ENCODE assay signal across 16 cellular contexts in genomic region chr4:10783351-10783750, GRCh38.
DNase-seq lines count a peak whose midpoint lies in the region; ATAC-seq and TF ChIP-seq lines count a peak whose summit lies in the region.
"Had no signal": no experiment of that assay in that cellular context is flagged by ENCODE, and none has a peak within 500 bp of the region (broad histone marks: within the 10 kb centered on the region; RNA-seq: fewer than 3 reads in every experiment).

No MANE protein-coding gene starts in this region.

- H3K4me1 Mint-ChIP-seq in activated CD4-positive, alpha-beta T cell treated with anti-CD3 and anti-CD28 coated beads for 36 hours = peaks cover 3% of the 10 kb centered on the region
- H3K4me1 Mint-ChIP-seq in activated CD8-positive, alpha-beta T cell treated with anti-CD3 and anti-CD28 coated beads, Interleukin-2, amount 10 ng/mL, durations not matched to agents 7 days and 5 days (ENCODE audit: low read depth) = no peaks in the 10 kb centered on the region

- BruUV-seq in A673 (replicated peaks; lab: Mats Ljungman, UMichigan) = no TSS peak

- DNase-seq in activated CD4-positive, alpha-beta T cell treated with anti-CD3 and anti-CD28 coated beads for 36 hours = no peak
- no peak for DNase-seq in activated CD4-positive, alpha-beta T cell treated with anti-CD3 and anti-CD28 coated beads, Interleukin-2, amount 50 U/mL, for 48 hours
- peak; percentile 8 for DNase-seq in amniotic stem cell (lab: John Stamatoyannopoulos, UW)
- peak in 1 of 2 donors; percentile 34 for DNase-seq in foreskin keratinocyte
- DNase-seq in stromal cell of bone marrow (ENCODE audit: low read depth) = peak; percentile 57
- no peak for DNase-seq in activated CD8-positive, alpha-beta T cell treated with anti-CD3 and anti-CD28 coated beads, Interleukin-2, amount 10 ng/mL, durations not matched to agents 7 days and 5 days
- DNase-seq in NCI-H1694 (lab: John Stamatoyannopoulos, UW) = no peak
- DNase-seq in A673 (ENCODE audit: low spot score) = no peak
- DNase-seq: activated naive CD4-positive, alpha-beta T cell treated with anti-CD3 and anti-CD28 coated beads for 36 hours; kidney; naive thymus-derived CD4-positive, alpha-beta T cell; NCI-H446 had no signal

- no peaks in the 10 kb centered on the region for H3K36me3 Mint-ChIP-seq in activated CD4-positive, alpha-beta T cell treated with anti-CD3 and anti-CD28 coated beads for 36 hours (ENCODE audit: low read depth)
- H3K36me3 Mint-ChIP-seq in activated CD8-positive, alpha-beta T cell treated with anti-CD3 and anti-CD28 coated beads, Interleukin-2, amount 10 ng/mL, durations not matched to agents 7 days and 5 days (ENCODE audit: low read depth) = no peaks in the 10 kb centered on the region

- H3K4me3 ChIP-seq in A673 (ENCODE audit: low read depth, low read length, poor library complexity, severe bottlenecking) = no peak overlapping the region
- H3K4me3 ChIP-seq: suprapubic skin had no signal

- peaks cover 36% of the 10 kb centered on the region for H3K9me3 ChIP-seq in A673 (ENCODE audit: low read depth, low read length, poor library complexity, severe bottlenecking)
- H3K9me3 ChIP-seq: suprapubic skin had no signal

- no peak for TF ChIP-seq CTCF in foreskin keratinocyte (conservative IDR thresholded peaks at IDR 0.05)
- TF ChIP-seq CTCF in A673 (conservative IDR thresholded peaks at IDR 0.05; ENCODE audit: low read depth, low read length) = no peak

- peak; percentile 39 for ATAC-seq in activated CD4-positive, alpha-beta T cell treated with anti-CD3 and anti-CD28 coated beads for 36 hours
- peak; percentile 42 for ATAC-seq in foreskin keratinocyte
- ATAC-seq in activated CD8-positive, alpha-beta T cell treated with anti-CD3 and anti-CD28 coated beads, Interleukin-2, amount 10 ng/mL, durations not matched to agents 7 days and 5 days = no peak
- ATAC-seq: naive thymus-derived CD4-positive, alpha-beta T cell; sciatic nerve had no signal

- H3K36me3 ChIP-seq in A673 (ENCODE audit: insufficient read depth, low read length, poor library complexity, severe bottlenecking) = no peaks in the 10 kb centered on the region
- H3K36me3 ChIP-seq: suprapubic skin had no signal

- H3K4me3 Mint-ChIP-seq in activated CD4-positive, alpha-beta T cell treated with anti-CD3 and anti-CD28 coated beads for 36 hours = no peak overlapping the region
- H3K4me3 Mint-ChIP-seq in activated CD8-positive, alpha-beta T cell treated with anti-CD3 and anti-CD28 coated beads, Interleukin-2, amount 10 ng/mL, durations not matched to agents 7 days and 5 days = no peak overlapping the region
- H3K4me3 Mint-ChIP-seq: activated naive CD4-positive, alpha-beta T cell treated with anti-CD3 and anti-CD28 coated beads for 36 hours; naive thymus-derived CD4-positive, alpha-beta T cell; T-helper 2 cell treated with Interferon-gamma antibody and Interleukin-4, amounts not matched to agents 5 μg/mL and 100 μg/mL, for 36 hours had no signal

- H3K4me1 ChIP-seq in foreskin keratinocyte (no peaks in the 10 kb centered on the region), A673 (ENCODE audit: insufficient read depth, low read length, poor library complexity, severe bottlenecking) (no peaks in the 10 kb centered on the region)
- H3K4me1 ChIP-seq: suprapubic skin had no signal

- H3K9me3 Mint-ChIP-seq in activated CD4-positive, alpha-beta T cell treated with anti-CD3 and anti-CD28 coated beads for 36 hours (ENCODE audit: low read depth) = no peaks in the 10 kb centered on the region
- no peaks in the 10 kb centered on the region for H3K9me3 Mint-ChIP-seq in activated CD8-positive, alpha-beta T cell treated with anti-CD3 and anti-CD28 coated beads, Interleukin-2, amount 10 ng/mL, durations not matched to agents 7 days and 5 days (ENCODE audit: insufficient read depth)
- H3K9me3 Mint-ChIP-seq: T-helper 2 cell treated with Interferon-gamma antibody and Interleukin-4, amounts not matched to agents 5 μg/mL and 100 μg/mL, for 36 hours had no signal

- POLR2A ChIA-PET in activated CD4-positive, alpha-beta T cell treated with anti-CD3 and anti-CD28 coated beads for 36 hours (lab: Charles Lee) = no interaction called here
- POLR2A ChIA-PET in activated CD8-positive, alpha-beta T cell treated with anti-CD3 and anti-CD28 coated beads, Interleukin-2, amount 10 ng/mL, durations not matched to agents 7 days and 5 days (lab: Charles Lee) = no interaction called here
- POLR2A ChIA-PET in A673 (lab: Charles Lee; ENCODE audit: low non-redundant PET) = no interaction called here

- H3K27ac ChIP-seq in foreskin keratinocyte (no peak overlapping the region), A673 (ENCODE audit: low read depth, low read length, poor library complexity, severe bottlenecking) (no peak overlapping the region)
- H3K27ac ChIP-seq: 22Rv1, suprapubic skin had no signal

- no peak overlapping the region for H3K27ac Mint-ChIP-seq in activated CD4-positive, alpha-beta T cell treated with anti-CD3 and anti-CD28 coated beads for 36 hours
- no peak overlapping the region for H3K27ac Mint-ChIP-seq in activated CD8-positive, alpha-beta T cell treated with anti-CD3 and anti-CD28 coated beads, Interleukin-2, amount 10 ng/mL, durations not matched to agents 7 days and 5 days
- H3K27ac Mint-ChIP-seq: activated naive CD4-positive, alpha-beta T cell treated with anti-CD3 and anti-CD28 coated beads for 36 hours; T-helper 2 cell treated with Interferon-gamma antibody and Interleukin-4, amounts not matched to agents 5 μg/mL and 100 μg/mL, for 36 hours had no signal

- no peaks in the 10 kb centered on the region for H3K27me3 ChIP-seq in foreskin keratinocyte
- H3K27me3 ChIP-seq in A673 (replicated peaks; ENCODE audit: insufficient read depth, low read depth, low read length, poor library complexity) = no peaks in the 10 kb centered on the region
- H3K27me3 ChIP-seq: suprapubic skin had no signal

- peaks cover 3% of the 10 kb centered on the region for H3K27me3 Mint-ChIP-seq in activated CD4-positive, alpha-beta T cell treated with anti-CD3 and anti-CD28 coated beads for 36 hours
- no peaks in the 10 kb centered on the region for H3K27me3 Mint-ChIP-seq in activated CD8-positive, alpha-beta T cell treated with anti-CD3 and anti-CD28 coated beads, Interleukin-2, amount 10 ng/mL, durations not matched to agents 7 days and 5 days (ENCODE audit: low read depth)

- CTCF ChIA-PET in activated CD4-positive, alpha-beta T cell treated with anti-CD3 and anti-CD28 coated beads for 36 hours (lab: Charles Lee) = no interaction called here
- CTCF ChIA-PET in activated CD8-positive, alpha-beta T cell treated with anti-CD3 and anti-CD28 coated beads, Interleukin-2, amount 10 ng/mL, durations not matched to agents 7 days and 5 days (lab: Charles Lee) = no interaction called here
- CTCF ChIA-PET in A673 (lab: Charles Lee) = no interaction called here

- intact Hi-C loops in activated CD4-positive, alpha-beta T cell treated with anti-CD3 and anti-CD28 coated beads for 36 hours (cut with DNase I, micrococcal nuclease) = no loop called here
- intact Hi-C loops in A673 (cut with micrococcal nuclease; ENCODE audit: unreplicated experiment) = no loop called here

Comparison
In these comparisons a context has a peak if more than half of its experiments do, and no peak if none do; other contexts are left out.
1. DNase-seq: peak in amniotic stem cell (single experiment) and stromal cell of bone marrow (single experiment); none in activated CD4-positive, alpha-beta T cell treated with anti-CD3 and anti-CD28 coated beads for 36 hours (single experiment), activated CD4-positive, alpha-beta T cell treated with anti-CD3 and anti-CD28 coated beads, Interleukin-2, amount 50 U/mL, for 48 hours (0 of 2), activated CD8-positive, alpha-beta T cell treated with anti-CD3 and anti-CD28 coated beads, Interleukin-2, amount 10 ng/mL, durations not matched to agents 7 days and 5 days (single experiment), NCI-H1694 (single experiment) and A673 (single experiment).